Comparison of ENCODE assay signal across 12 cellular contexts in the genomic region with DNA sequence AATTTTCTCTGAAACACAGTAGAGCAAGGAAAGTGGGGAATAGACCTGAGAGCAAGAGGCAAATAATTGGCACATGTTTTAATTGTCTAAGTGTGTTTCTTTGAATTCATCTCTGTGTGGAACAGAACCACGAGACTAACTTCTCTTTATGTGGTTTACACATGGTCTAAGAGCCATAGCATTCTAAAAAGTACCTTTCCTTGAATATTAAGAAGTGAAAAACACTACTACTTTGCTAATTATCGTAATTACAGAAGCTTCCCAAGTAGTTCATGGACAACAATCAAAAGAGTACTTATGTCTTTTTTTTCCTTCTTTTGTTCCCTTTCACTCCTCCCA. TPM values are rescaled to one million over a fixed set of nuclear protein-coding genes. Genes with fewer than 3 reads are reported as not detected.
DNase-seq lines count a peak whose midpoint lies in the region; ATAC-seq, FAIRE-seq and TF ChIP-seq lines count a peak whose summit lies in the region.
"Had no signal": no experiment of that assay in that cellular context is flagged by ENCODE, and none has a peak within 500 bp of the region (broad histone marks: within the 10 kb centered on the region; RNA-seq: fewer than 3 reads in every experiment).

No MANE protein-coding gene starts in this region.

- peak overlapping the region in 6 of 11 experiments; percentile 0 to 33 (median 24); a peak in 6 of 22 replicates for H3K9ac ChIP-seq in BLaER1 treated with 17β-estradiol and CSF1 and Interleukin-3, amounts not matched to agents 10 nM and 100 nM

- peak overlapping the region; percentile 15 to 76 (median 60); a peak in 19 of 22 replicates for H3K27ac ChIP-seq in BLaER1 treated with 17β-estradiol and CSF1 and Interleukin-3, amounts not matched to agents 10 nM and 100 nM

- no peaks in the 10 kb centered on the region for H4K20me1 ChIP-seq in BLaER1 treated with 17β-estradiol and CSF1 and Interleukin-3, amounts not matched to agents 10 nM and 100 nM

- H3K27ac Mint-ChIP-seq in activated CD8-positive, alpha-beta T cell treated with anti-CD3 and anti-CD28 coated beads for 36 hours = peak overlapping the region; percentile 61
- no peak overlapping the region for H3K27ac Mint-ChIP-seq in activated CD4-positive, alpha-beta memory T cell treated with anti-CD3 and anti-CD28 coated beads, Interleukin-2, amount 10 ng/mL, durations not matched to agents 7 days and 5 days
- H3K27ac Mint-ChIP-seq: stimulated activated effector memory CD8-positive, alpha-beta T cell treated with anti-CD3 and anti-CD28 coated beads, Interleukin-12 subunit alpha, Interleukin-12 subunit beta, amount 100 ng/mL, for 72 hours had no signal

- POLR2A ChIA-PET in activated CD8-positive, alpha-beta T cell treated with anti-CD3 and anti-CD28 coated beads for 36 hours (lab: Charles Lee) = no interaction called here
- POLR2A ChIA-PET in activated CD4-positive, alpha-beta memory T cell treated with anti-CD3 and anti-CD28 coated beads, Interleukin-2, amount 10 ng/mL, durations not matched to agents 7 days and 5 days (lab: Charles Lee) = no interaction called here

- TF ChIP-seq CTCF in activated CD8-positive, alpha-beta T cell treated with anti-CD3 and anti-CD28 coated beads for 36 hours (IDR thresholded peaks at IDR 0.05) = no peak

- no peak overlapping the region for H3K4me3 Mint-ChIP-seq in activated CD8-positive, alpha-beta T cell treated with anti-CD3 and anti-CD28 coated beads for 36 hours
- no peak overlapping the region for H3K4me3 Mint-ChIP-seq in activated CD4-positive, alpha-beta memory T cell treated with anti-CD3 and anti-CD28 coated beads, Interleukin-2, amount 10 ng/mL, durations not matched to agents 7 days and 5 days
- H3K4me3 Mint-ChIP-seq: stimulated activated effector memory CD8-positive, alpha-beta T cell treated with anti-CD3 and anti-CD28 coated beads, Interleukin-12 subunit alpha, Interleukin-12 subunit beta, amount 100 ng/mL, for 72 hours had no signal

- intact Hi-C loops in activated CD8-positive, alpha-beta T cell treated with anti-CD3 and anti-CD28 coated beads for 36 hours (cut with micrococcal nuclease) = no loop called here

- no peak overlapping the region for H3K4me3 ChIP-seq in BLaER1 treated with 17β-estradiol and CSF1 and Interleukin-3, amounts not matched to agents 10 nM and 100 nM

- FAIRE-seq in frontal cortex (lab: Jason Lieb, UNC) = no peak

- H3K27me3 Mint-ChIP-seq in activated CD8-positive, alpha-beta T cell treated with anti-CD3 and anti-CD28 coated beads for 36 hours = no peaks in the 10 kb centered on the region
- H3K27me3 Mint-ChIP-seq in activated CD4-positive, alpha-beta memory T cell treated with anti-CD3 and anti-CD28 coated beads, Interleukin-2, amount 10 ng/mL, durations not matched to agents 7 days and 5 days = no peaks in the 10 kb centered on the region

- CTCF ChIA-PET in activated CD8-positive, alpha-beta T cell treated with anti-CD3 and anti-CD28 coated beads for 36 hours (lab: Charles Lee) = interaction anchor here (1.0 to 1.7 kb wide), 3 partner anchors 30 to 47 kb away, joined by 3 to 6 read pairs (median 6); no protein-coding TSS in a partner anchor
- CTCF ChIA-PET in activated CD4-positive, alpha-beta memory T cell treated with anti-CD3 and anti-CD28 coated beads, Interleukin-2, amount 10 ng/mL, durations not matched to agents 7 days and 5 days (lab: Charles Lee) = interaction anchor here (1.1 kb wide), 1 partner anchor 31 kb away, joined by 4 read pairs; no protein-coding TSS in a partner anchor

- H3K36me3 ChIP-seq in BLaER1 treated with 17β-estradiol and CSF1 and Interleukin-3, amounts not matched to agents 10 nM and 100 nM = peaks cover 0 to 11% (median 0%) of the 10 kb centered on the region in 11 experiments; a peak in 10 of 22 replicates
- H3K36me3 ChIP-seq: BE2C had no signal

- no peaks in the 10 kb centered on the region for H3K9me3 Mint-ChIP-seq in activated CD8-positive, alpha-beta T cell treated with anti-CD3 and anti-CD28 coated beads for 36 hours
- no peaks in the 10 kb centered on the region for H3K9me3 Mint-ChIP-seq in activated CD4-positive, alpha-beta memory T cell treated with anti-CD3 and anti-CD28 coated beads, Interleukin-2, amount 10 ng/mL, durations not matched to agents 7 days and 5 days
- H3K9me3 Mint-ChIP-seq: stimulated activated effector memory CD8-positive, alpha-beta T cell treated with anti-CD3 and anti-CD28 coated beads, Interleukin-12 subunit alpha, Interleukin-12 subunit beta, amount 100 ng/mL, for 72 hours had no signal

- H3K4me2 ChIP-seq in BLaER1 treated with 17β-estradiol and CSF1 and Interleukin-3, amounts not matched to agents 10 nM and 100 nM = peak overlapping the region; percentile 61 to 86 (median 80)

- H3K4me1 Mint-ChIP-seq in activated CD8-positive, alpha-beta T cell treated with anti-CD3 and anti-CD28 coated beads for 36 hours (ENCODE audit: low read depth) = peaks cover 23% of the 10 kb centered on the region
- H3K4me1 Mint-ChIP-seq in activated CD4-positive, alpha-beta memory T cell treated with anti-CD3 and anti-CD28 coated beads, Interleukin-2, amount 10 ng/mL, durations not matched to agents 7 days and 5 days = peaks cover 19% of the 10 kb centered on the region

- no peaks in the 10 kb centered on the region for H3K27me3 ChIP-seq in BLaER1 treated with 17β-estradiol and CSF1 and Interleukin-3, amounts not matched to agents 10 nM and 100 nM
- H3K27me3 ChIP-seq: BE2C had no signal

- ATAC-seq in GM18907 (IDR thresholded peaks at IDR 0.05; ENCODE audit: unreplicated experiment) (peak; percentile 31), HG03064 (IDR thresholded peaks at IDR 0.05; ENCODE audit: low read depth, unreplicated experiment) (peak; percentile 38)
- peak; percentile 37 for ATAC-seq in activated CD8-positive, alpha-beta T cell treated with anti-CD3 and anti-CD28 coated beads for 36 hours

- no peak for DNase-seq in activated CD8-positive, alpha-beta T cell treated with anti-CD3 and anti-CD28 coated beads for 36 hours
- DNase-seq in activated CD4-positive, alpha-beta memory T cell treated with anti-CD3 and anti-CD28 coated beads, Interleukin-2, amount 10 ng/mL, durations not matched to agents 7 days and 5 days = no peak
- no peak for DNase-seq in hepatic stellate cell (ENCODE audit: low spot score)
- no peak for DNase-seq in NCI-H345 treated with DMSO at 0.1 percent for 48 hours (lab: John Stamatoyannopoulos, UW; ENCODE audit: unreplicated experiment)
- DNase-seq in frontal cortex (ENCODE audit: low spot score in 2 of 2) = no peak
- DNase-seq: BE2C, islet precursor cell, NCI-H1048 had no signal

- H3K36me3 Mint-ChIP-seq in activated CD8-positive, alpha-beta T cell treated with anti-CD3 and anti-CD28 coated beads for 36 hours (ENCODE audit: low read depth) = no peaks in the 10 kb centered on the region
- no peaks in the 10 kb centered on the region for H3K36me3 Mint-ChIP-seq in activated CD4-positive, alpha-beta memory T cell treated with anti-CD3 and anti-CD28 coated beads, Interleukin-2, amount 10 ng/mL, durations not matched to agents 7 days and 5 days (ENCODE audit: low read depth)
- H3K36me3 Mint-ChIP-seq: stimulated activated effector memory CD8-positive, alpha-beta T cell treated with anti-CD3 and anti-CD28 coated beads, Interleukin-12 subunit alpha, Interleukin-12 subunit beta, amount 100 ng/mL, for 72 hours had no signal

- H3K4me1 ChIP-seq in BLaER1 treated with 17β-estradiol and CSF1 and Interleukin-3, amounts not matched to agents 10 nM and 100 nM = peaks cover 21 to 53% (median 35%) of the 10 kb centered on the region in 10 experiments
- H3K4me1 ChIP-seq: BE2C had no signal

- H3K9me3 ChIP-seq in BLaER1 treated with 17β-estradiol and CSF1 and Interleukin-3, amounts not matched to agents 10 nM and 100 nM (replicated peaks in 1 of 11) = peaks cover 0 to 8% (median 0%) of the 10 kb centered on the region in 11 experiments; a peak in 3 of 22 replicates
- H3K9me3 ChIP-seq: BE2C had no signal

RNA-seq across cellular contexts. Expression of gene CYBB, which starts 2.9 kb away (rescaled TPM):
- total RNA-seq in activated CD8-positive, alpha-beta T cell treated with anti-CD3 and anti-CD28 coated beads for 36 hours = under 1 TPM; 0.07 to 0.25 TPM
- not detected for total RNA-seq in activated CD4-positive, alpha-beta memory T cell treated with anti-CD3 and anti-CD28 coated beads, Interleukin-2, amount 10 ng/mL, durations not matched to agents 7 days and 5 days
- 10.6 TPM for total RNA-seq in frontal cortex
